ENCODE assay signal across 8 cellular contexts in genomic region chr10:73529089-73529832, GRCh38. TPM values are rescaled to one million over a fixed set of nuclear protein-coding genes. Genes with fewer than 3 reads are reported as not detected.
A peak's percentile ranks its signal among the peaks of the same experiment; 100 is the strongest.
DNase-seq lines count a peak whose midpoint lies in the region; ATAC-seq, FAIRE-seq and TF ChIP-seq lines count a peak whose summit lies in the region.

No MANE protein-coding gene starts in this region.

- CTCF ChIA-PET in A673 (lab: Charles Lee), result interaction anchor here (0.6 to 1.2 kb wide), 3 partner anchors 112 to 181 kb away, joined by 3 to 12 read pairs (median 6); partner anchors contain the start of gene MYOZ1

- H3K27ac ChIP-seq in A673 (ENCODE audit: low read depth, low read length, poor library complexity, severe bottlenecking), result no peak overlapping the region
- H3K27ac ChIP-seq in heart right ventricle, result no peak overlapping the region

- peak; percentile 88 for FAIRE-seq in GM18507 (lab: Jason Lieb, UNC)

- intact Hi-C loops in A673 (cut with micrococcal nuclease; ENCODE audit: unreplicated experiment), result loop anchor here (1.0 kb wide), 1 partner anchor 115 kb away; no protein-coding TSS in a partner anchor
- intact Hi-C loops in heart right ventricle (cut with DNase I), result loop anchor here in 7 of 10 donors (1.0 to 5.0 kb wide), 3 partner anchors 113 to 115 kb away; partner anchors contain the start of gene MYOZ1 (in 1 of the 7)

- no peaks in the 10 kb centered on the region for H3K4me1 ChIP-seq in A673 (ENCODE audit: insufficient read depth, low read length, poor library complexity, severe bottlenecking)
- no peaks in the 10 kb centered on the region for H3K4me1 ChIP-seq in heart right ventricle

- BruUV-seq in A673 (replicated peaks; lab: Mats Ljungman, UMichigan), result no TSS peak

- no peaks in the 10 kb centered on the region for H3K36me3 ChIP-seq in A673 (ENCODE audit: insufficient read depth, low read length, poor library complexity, severe bottlenecking)
- peaks cover 0 to 75% (median 18%) of the 10 kb centered on the region in 9 donors for H3K36me3 ChIP-seq in heart right ventricle

- 98 to 99% methylated on average over 5 of the region's 5 CpGs for WGBS in heart right ventricle, 2 donors

- H3K4me3 ChIP-seq in A673 (ENCODE audit: low read depth, low read length, poor library complexity, severe bottlenecking) (no peak overlapping the region), heart right ventricle (no peak overlapping the region)

- DNase-seq in A673 (ENCODE audit: low spot score) (peak; percentile 86), GM18507 (ENCODE audit: extremely low spot score, insufficient read length, low read depth) (peak; percentile 48), NCI-H1105 treated with DMSO at 0.1 percent for 48 hours (lab: John Stamatoyannopoulos, UW) (peak; percentile 74), SKM-1 (lab: John Stamatoyannopoulos, UW; ENCODE audit: unreplicated experiment) (peak; percentile 86), amniotic stem cell (lab: John Stamatoyannopoulos, UW) (peak; percentile 82), heart right ventricle (peak in 1 of 2 donors; percentile 70), retina (peak; percentile 66)

- no peaks in the 10 kb centered on the region for H3K9me3 ChIP-seq in A673 (ENCODE audit: low read depth, low read length, poor library complexity, severe bottlenecking)
- no peaks in the 10 kb centered on the region for H3K9me3 ChIP-seq in heart right ventricle

- no peaks in the 10 kb centered on the region for H3K27me3 ChIP-seq in A673 (replicated peaks; ENCODE audit: insufficient read depth, low read depth, low read length, poor library complexity)
- H3K27me3 ChIP-seq in heart right ventricle, result no peaks in the 10 kb centered on the region

- ATAC-seq in heart right ventricle, result peak; percentile 38 to 93 (median 86)
- ATAC-seq in HG03565 (IDR thresholded peaks at IDR 0.05; ENCODE audit: unreplicated experiment), result no peak

- TF ChIP-seq CTCF in A673 (conservative IDR thresholded peaks at IDR 0.05; ENCODE audit: low read depth, low read length) (peak; percentile 85), heart right ventricle (IDR thresholded peaks at IDR 0.05) (peak; percentile 61 to 96 (median 87))

- POLR2A ChIA-PET in A673 (lab: Charles Lee; ENCODE audit: low non-redundant PET), result no interaction called here

RNA-seq across cellular contexts. Expression of gene PPP3CB, which starts 33.4 kb away (rescaled TPM):
- total RNA-seq in A673 (2021) (57.8 and 60.2 TPM in 2 replicates), heart right ventricle (10 to 100 TPM; 52.5 to 78.6 (median 64.5) TPM)
- 10 to 100 TPM; 34.4 to 36.6 TPM for polyA plus RNA-seq in heart right ventricle
